Comparison of ENCODE assay signal across 8 cellular contexts in the genomic region with DNA sequence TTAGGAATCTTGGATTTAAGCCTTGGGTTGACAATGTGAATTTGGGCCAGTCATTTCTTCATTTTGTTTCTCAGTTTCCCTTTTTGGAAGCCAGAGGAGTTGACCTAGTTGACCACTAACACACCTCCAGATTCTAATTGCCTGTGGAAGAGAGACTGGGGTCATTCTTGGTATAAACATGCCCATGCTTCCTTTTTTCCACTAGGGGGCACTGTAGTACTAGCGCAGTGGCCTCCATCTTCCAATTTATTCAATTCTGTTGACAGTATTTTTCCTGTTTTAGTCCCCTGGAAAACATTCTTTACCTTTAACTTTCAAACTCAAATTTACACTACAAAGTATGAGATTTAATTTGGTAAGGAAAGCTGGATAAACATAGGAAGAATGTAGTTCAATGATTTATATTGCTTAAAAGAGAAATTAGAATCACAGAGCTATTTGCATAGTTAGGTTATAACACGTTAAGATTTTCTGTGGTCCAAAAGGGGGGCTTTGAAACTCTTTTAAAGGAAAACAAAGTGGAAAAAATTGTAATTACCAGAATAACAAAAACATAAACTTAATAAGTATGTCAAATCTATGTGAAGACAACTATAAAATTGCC. TPM values are rescaled to one million over a fixed set of nuclear protein-coding genes. Genes with fewer than 3 reads are reported as not detected.
DNase-seq lines count a peak whose midpoint lies in the region; TF ChIP-seq lines count a peak whose summit lies in the region.

No MANE protein-coding gene starts in this region.

- no peak overlapping the region for H3K4me3 Mint-ChIP-seq in activated CD4-positive, alpha-beta T cell treated with anti-CD3 and anti-CD28 coated beads, Interleukin-2, amount 10 ng/mL, durations not matched to agents 24 days and 14 days

- H3K36me3 ChIP-seq in H7 (replicated peaks; ENCODE audit: control insufficient read depth, insufficient read depth, low read length) (no peaks in the 10 kb centered on the region), cardiac muscle cell (no peaks in the 10 kb centered on the region)
- H3K36me3 ChIP-seq in effector memory CD4-positive, alpha-beta T cell (ENCODE audit: control insufficient read depth, insufficient read depth, low read length) = no peaks in the 10 kb centered on the region

- H3K9me3 Mint-ChIP-seq in activated CD4-positive, alpha-beta T cell treated with anti-CD3 and anti-CD28 coated beads, Interleukin-2, amount 10 ng/mL, durations not matched to agents 24 days and 14 days = no peaks in the 10 kb centered on the region

- DNase-seq in activated CD4-positive, alpha-beta T cell treated with anti-CD3 and anti-CD28 coated beads for 48 hours = peak; percentile 11
- no peak for DNase-seq in activated CD4-positive, alpha-beta T cell treated with anti-CD3 and anti-CD28 coated beads, Interleukin-2, amount 50 U/mL, for 4 hours
- DNase-seq in H7 = peak; percentile 6
- DNase-seq in NCI-H2196 (lab: John Stamatoyannopoulos, UW; ENCODE audit: unreplicated experiment) = peak; percentile 69
- DNase-seq in activated CD4-positive, alpha-beta T cell treated with anti-CD3 and anti-CD28 coated beads, Interleukin-2, amount 10 ng/mL, durations not matched to agents 24 days and 14 days = peak; percentile 80
- peak; percentile 65 to 72 for DNase-seq in cardiac muscle cell (ENCODE audit: low read depth in 1 of 2, low spot score in 1 of 2)
- DNase-seq in retinal pigment epithelial cell (ENCODE audit: low read depth) = no peak
- no peak for DNase-seq in effector memory CD4-positive, alpha-beta T cell

- no peak overlapping the region for H3K27ac Mint-ChIP-seq in activated CD4-positive, alpha-beta T cell treated with anti-CD3 and anti-CD28 coated beads, Interleukin-2, amount 10 ng/mL, durations not matched to agents 24 days and 14 days

- no peak overlapping the region for H3K27ac ChIP-seq in cardiac muscle cell
- no peak overlapping the region for H3K27ac ChIP-seq in effector memory CD4-positive, alpha-beta T cell (ENCODE audit: insufficient read depth, low read length, poor library complexity, severe bottlenecking)

- H3K27me3 ChIP-seq in H7 (ENCODE audit: control insufficient read depth, insufficient read depth, low read length) (no peaks in the 10 kb centered on the region), cardiac muscle cell (no peaks in the 10 kb centered on the region)
- no peaks in the 10 kb centered on the region for H3K27me3 ChIP-seq in effector memory CD4-positive, alpha-beta T cell (replicated peaks; ENCODE audit: control insufficient read depth, insufficient read depth, low read length, poor library complexity, severe bottlenecking)

- TF ChIP-seq CTCF in cardiac muscle cell (IDR thresholded peaks at IDR 0.05; ENCODE audit: low read depth, low read length) (peak; percentile 91), retinal pigment epithelial cell (conservative IDR thresholded peaks at IDR 0.05; ENCODE audit: low read depth, low read length) (peak; percentile 91)

- H3K36me3 Mint-ChIP-seq in activated CD4-positive, alpha-beta T cell treated with anti-CD3 and anti-CD28 coated beads, Interleukin-2, amount 10 ng/mL, durations not matched to agents 24 days and 14 days (ENCODE audit: low read depth) = peaks cover 4% of the 10 kb centered on the region

- H3K27me3 Mint-ChIP-seq in activated CD4-positive, alpha-beta T cell treated with anti-CD3 and anti-CD28 coated beads, Interleukin-2, amount 10 ng/mL, durations not matched to agents 24 days and 14 days = no peaks in the 10 kb centered on the region

- H3K4me1 Mint-ChIP-seq in activated CD4-positive, alpha-beta T cell treated with anti-CD3 and anti-CD28 coated beads, Interleukin-2, amount 10 ng/mL, durations not matched to agents 24 days and 14 days = peaks cover 15% of the 10 kb centered on the region

- intact Hi-C loops in activated CD4-positive, alpha-beta T cell treated with anti-CD3 and anti-CD28 coated beads, Interleukin-2, amount 10 ng/mL, durations not matched to agents 24 days and 14 days (cut with micrococcal nuclease) = loop anchor here (1.0 to 5.0 kb wide), 7 partner anchors 38 to 428 kb away; a partner anchor contains a TSS

- H3K9me3 ChIP-seq in cardiac muscle cell (ENCODE audit: low read depth) = no peaks in the 10 kb centered on the region
- H3K9me3 ChIP-seq in effector memory CD4-positive, alpha-beta T cell (ENCODE audit: control insufficient read depth, low read length) = no peaks in the 10 kb centered on the region

- no peak overlapping the region for H3K4me3 ChIP-seq in H7 (ENCODE audit: insufficient read depth, low read depth, low read length)
- H3K4me3 ChIP-seq in cardiac muscle cell = no peak overlapping the region
- H3K4me3 ChIP-seq in retinal pigment epithelial cell (ENCODE audit: low read length) = no peak overlapping the region
- no peak overlapping the region for H3K4me3 ChIP-seq in effector memory CD4-positive, alpha-beta T cell (ENCODE audit: insufficient read depth, low read depth, low read length, poor library complexity, severe bottlenecking)

- peaks cover 3% of the 10 kb centered on the region for H3K4me1 ChIP-seq in cardiac muscle cell (ENCODE audit: low read depth)
- H3K4me1 ChIP-seq in effector memory CD4-positive, alpha-beta T cell (ENCODE audit: control insufficient read depth, insufficient read depth, low read length, poor library complexity, severe bottlenecking) = no peaks in the 10 kb centered on the region

RNA-seq across cellular contexts. Expression of a gene that starts 57.5 kb away (rescaled TPM):
- 27.3 and 28.4 TPM in 2 replicates for total RNA-seq in H7 (2014; rRNA removed; shearing (Covaris generic))
- 74.0 and 76.7 TPM in 2 replicates for total RNA-seq in activated CD4-positive, alpha-beta T cell treated with anti-CD3 and anti-CD28 coated beads, Interleukin-2, amount 10 ng/mL, durations not matched to agents 24 days and 14 days
- total RNA-seq in cardiac muscle cell = 86.3 and 116 TPM in 2 replicates
- polyA plus RNA-seq in cardiac muscle cell = 13.6 and 24.2 TPM in 2 replicates

Comparison
In these comparisons a context has a peak if more than half of its experiments do, and no peak if none do; other contexts are left out.
1. DNase-seq: peak in activated CD4-positive, alpha-beta T cell treated with anti-CD3 and anti-CD28 coated beads for 48 hours (single experiment), H7 (single experiment), NCI-H2196 (single experiment), activated CD4-positive, alpha-beta T cell treated with anti-CD3 and anti-CD28 coated beads, Interleukin-2, amount 10 ng/mL, durations not matched to agents 24 days and 14 days (single experiment) and cardiac muscle cell (2 of 2); none in activated CD4-positive, alpha-beta T cell treated with anti-CD3 and anti-CD28 coated beads, Interleukin-2, amount 50 U/mL, for 4 hours (0 of 2), retinal pigment epithelial cell (single experiment) and effector memory CD4-positive, alpha-beta T cell (0 of 3).